In the genomic region with DNA sequence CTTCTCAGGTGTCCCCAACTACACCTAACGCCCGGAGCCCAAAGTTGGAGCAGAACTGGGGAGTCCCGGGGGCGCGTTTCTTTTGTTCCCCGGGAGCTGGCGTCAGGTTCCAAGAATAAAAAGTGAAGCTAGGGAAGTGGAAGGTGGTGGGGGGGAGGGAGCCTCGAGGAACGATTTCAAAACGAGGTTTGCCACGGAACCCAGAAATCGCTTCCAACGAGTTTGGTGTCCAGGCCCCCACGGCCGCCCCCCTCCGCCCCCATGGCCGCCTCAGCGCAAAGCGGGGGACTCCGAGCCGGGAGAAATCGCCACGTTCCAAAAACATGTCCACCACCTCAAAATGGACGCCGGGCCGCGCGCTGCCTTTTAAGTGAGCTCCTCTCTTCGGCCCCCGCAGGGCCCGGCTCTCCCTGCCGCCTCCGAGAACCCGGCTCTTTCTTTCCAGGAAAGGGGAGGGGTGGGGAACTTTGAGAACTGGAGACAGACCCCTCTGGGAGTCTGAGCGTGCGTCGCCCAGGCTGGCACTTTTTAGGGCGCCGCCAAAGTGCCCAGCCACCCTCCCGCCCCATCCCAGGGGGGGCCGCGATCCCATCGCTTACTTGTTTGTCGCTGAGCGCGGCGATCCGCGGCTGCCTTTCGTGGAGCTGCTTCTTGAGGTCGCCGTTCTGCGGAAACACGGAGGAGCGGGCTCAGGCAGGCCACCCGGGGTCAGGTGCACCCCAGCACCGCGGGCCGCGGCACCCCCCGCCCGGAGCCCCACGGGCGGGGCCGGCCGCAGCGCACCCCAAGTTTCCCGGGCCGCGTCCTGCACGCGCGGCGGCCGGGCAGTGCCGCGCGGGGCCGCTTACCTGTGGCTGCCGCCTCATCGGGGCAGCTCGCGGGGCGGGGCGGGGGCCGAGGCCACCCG, we compare ENCODE assay signal across 9 cellular contexts. TPM values are rescaled to one million over a fixed set of nuclear protein-coding genes. Genes with fewer than 3 reads are reported as not detected.
A peak's percentile ranks its signal among the peaks of the same experiment; 100 is the strongest.
DNase-seq lines count a peak whose midpoint lies in the region; FAIRE-seq and TF ChIP-seq lines count a peak whose summit lies in the region.
"Had no signal": no experiment of that assay in that cellular context is flagged by ENCODE, and none has a peak within 500 bp of the region (broad histone marks: within the 10 kb centered on the region; RNA-seq: fewer than 3 reads in every experiment).

No MANE protein-coding gene starts in this region.

- H3K36me3 Mint-ChIP-seq in brain: peaks cover 12% of the 10 kb centered on the region

- H3K4me3 ChIP-seq in muscle layer of colon (ENCODE audit: low read depth in 1 of 2, low read length in 2 of 2): peak overlapping the region; percentile 50
- peak overlapping the region in 1 of 2 donors; percentile 23 for H3K4me3 ChIP-seq in small intestine (ENCODE audit: low read depth in 1 of 2, low read length in 2 of 2)

- H3K9ac ChIP-seq in muscle layer of colon (ENCODE audit: low read length): no peak overlapping the region

- H3K9me3 ChIP-seq in muscle layer of colon (ENCODE audit: low read length) (no peaks in the 10 kb centered on the region), small intestine (ENCODE audit: control insufficient read depth, low read depth) (no peaks in the 10 kb centered on the region)

- DNase-seq in stimulated activated CD4-positive, alpha-beta T cell treated with anti-CD3 and anti-CD28 coated beads, Interleukin-4, amount 100 ng/mL, for 1 hour: peak; percentile 8
- DNase-seq in stimulated activated CD4-positive, alpha-beta T cell treated with anti-CD3 and anti-CD28 coated beads, Interleukin-4, amount 100 ng/mL, for 4 hours: no peak
- DNase-seq in cerebellar nuclear complex (lab: John Stamatoyannopoulos, UW) (no peak), KBM-7 (no peak), small intestine (no peak), kidney glomerular epithelial cell (lab: John Stamatoyannopoulos, UW) (no peak)

- peaks cover 0 to 3% (median 0%) of the 10 kb centered on the region in 5 experiments for H3K9me3 Mint-ChIP-seq in brain

- peak overlapping the region; percentile 84 to 90 (median 85) for H3K4me3 Mint-ChIP-seq in brain

- H3K27ac ChIP-seq in muscle layer of colon (ENCODE audit: low read depth, low read length) (no peak overlapping the region), small intestine (ENCODE audit: low read depth in 1 of 2, low read length in 1 of 2) (no peak overlapping the region)

- H3K27ac Mint-ChIP-seq in brain: peak overlapping the region in 4 of 5 experiments; percentile 51 to 91 (median 80)

- peaks cover 44 to 74% of the 10 kb centered on the region in 2 donors for H3K27me3 ChIP-seq in muscle layer of colon (ENCODE audit: control insufficient read depth in 1 of 2, insufficient read depth in 2 of 2, low read length in 2 of 2)
- peaks cover 21 to 34% of the 10 kb centered on the region in 2 donors for H3K27me3 ChIP-seq in small intestine (ENCODE audit: control insufficient read depth in 2 of 2, insufficient read depth in 2 of 2, low read length in 2 of 2)

- 2 to 3% (median 2%) methylated on average over 68 to 87 of the region's 87 CpGs for WGBS in small intestine, 3 donors

- H3K4me1 ChIP-seq in muscle layer of colon (ENCODE audit: insufficient read depth, low read length): peaks cover 11% of the 10 kb centered on the region
- H3K4me1 ChIP-seq in small intestine (ENCODE audit: control insufficient read depth in 2 of 2, insufficient read depth in 1 of 2, low read depth in 1 of 2, low read length in 1 of 2): no peaks in the 10 kb centered on the region

- peaks cover 44% of the 10 kb centered on the region for H3K4me1 Mint-ChIP-seq in brain

- TF ChIP-seq CTCF in brain (conservative IDR thresholded peaks at IDR 0.05): no peak

- H3K27me3 Mint-ChIP-seq in brain: no peaks in the 10 kb centered on the region

- no peaks in the 10 kb centered on the region for H3K36me3 ChIP-seq in muscle layer of colon (ENCODE audit: insufficient read depth, low read length)
- no peaks in the 10 kb centered on the region for H3K36me3 ChIP-seq in small intestine (ENCODE audit: control insufficient read depth in 2 of 2, insufficient read depth in 2 of 2, low read length in 2 of 2)

- no peak for FAIRE-seq in small intestine (lab: Jason Lieb, UNC)
- FAIRE-seq: GM18507 had no signal

- in situ Hi-C loops in KBM-7 (cut with MboI; ENCODE audit: low pct_unique_long_range_greater_than_20kb, low sequenced_read_pairs): no loop called here

RNA-seq across cellular contexts. Expression of a gene that starts 1.6 kb away (rescaled TPM):
- polyA plus RNA-seq in brain (ENCODE audit: insufficient read depth, low read depth, low replicate concordance): 8.2 TPM
- under 1 TPM in 1 of 3 donors, not detected in 2; 0.09 TPM for polyA plus RNA-seq in small intestine
